8 cellular contexts compared by ENCODE assay signal in genomic region chr10:84193846-84194423, GRCh38. TPM values are rescaled to one million over a fixed set of nuclear protein-coding genes. Genes with fewer than 3 reads are reported as not detected.
DNase-seq lines count a peak whose midpoint lies in the region; ATAC-seq and TF ChIP-seq lines count a peak whose summit lies in the region.

No MANE protein-coding gene starts in this region.

- H3K9me3 ChIP-seq in CD8-positive, alpha-beta memory T cell (ENCODE audit: low read length): no peaks in the 10 kb centered on the region
- H3K9me3 ChIP-seq in duodenal mucosa (ENCODE audit: control insufficient read depth in 1 of 2, low read length in 2 of 2): no peaks in the 10 kb centered on the region

- H3K9me3 Mint-ChIP-seq in CD8-positive, alpha-beta memory T cell: no peaks in the 10 kb centered on the region
- no peaks in the 10 kb centered on the region for H3K9me3 Mint-ChIP-seq in neural crest cell
- no peaks in the 10 kb centered on the region for H3K9me3 Mint-ChIP-seq in HFFc6

- no peaks in the 10 kb centered on the region for H3K36me3 Mint-ChIP-seq in CD8-positive, alpha-beta memory T cell
- H3K36me3 Mint-ChIP-seq in neural crest cell (ENCODE audit: low read depth) (no peaks in the 10 kb centered on the region), HFFc6 (ENCODE audit: low read depth) (no peaks in the 10 kb centered on the region)

- CTCF ChIA-PET in CD8-positive, alpha-beta memory T cell (lab: Charles Lee): interaction anchor here (0.8 to 2.3 kb wide), 2 partner anchors 11 to 46 kb away, joined by 4 to 10 read pairs; no protein-coding TSS in a partner anchor

- peak overlapping the region; percentile 70 to 90 (median 74) for H3K4me3 Mint-ChIP-seq in CD8-positive, alpha-beta memory T cell
- H3K4me3 Mint-ChIP-seq in neural crest cell (peak overlapping the region; percentile 77), HFFc6 (no peak overlapping the region)

- H3K4me3 ChIP-seq in CD8-positive, alpha-beta memory T cell (ENCODE audit: low read length): no peak overlapping the region
- peak overlapping the region; percentile 15 to 51 for H3K4me3 ChIP-seq in duodenal mucosa (ENCODE audit: low read depth in 1 of 2, low read length in 2 of 2)

- H3K4me1 ChIP-seq in CD8-positive, alpha-beta memory T cell (ENCODE audit: insufficient read depth, low read length): peaks cover 28% of the 10 kb centered on the region
- H3K4me1 ChIP-seq in duodenal mucosa (ENCODE audit: control insufficient read depth in 1 of 2, insufficient read depth in 2 of 2, low read length in 2 of 2): peaks cover 4 to 8% of the 10 kb centered on the region in 2 donors

- H3K4me1 Mint-ChIP-seq in CD8-positive, alpha-beta memory T cell: peaks cover 14 to 37% (median 25%) of the 10 kb centered on the region in 3 donors
- no peaks in the 10 kb centered on the region for H3K4me1 Mint-ChIP-seq in neural crest cell
- no peaks in the 10 kb centered on the region for H3K4me1 Mint-ChIP-seq in HFFc6 (ENCODE audit: low read depth)

- POLR2A ChIA-PET in CD8-positive, alpha-beta memory T cell (lab: Charles Lee): interaction anchor here (2.3 kb wide), 1 partner anchor 17 kb away, joined by 8 read pairs; no protein-coding TSS in a partner anchor

- no peaks in the 10 kb centered on the region for H3K36me3 ChIP-seq in CD8-positive, alpha-beta memory T cell (ENCODE audit: insufficient read depth, low read length)
- H3K36me3 ChIP-seq in duodenal mucosa (ENCODE audit: control insufficient read depth in 1 of 2, insufficient read depth in 2 of 2, low read length in 2 of 2): no peaks in the 10 kb centered on the region

- TF ChIP-seq CTCF in neural crest cell (conservative IDR thresholded peaks at IDR 0.05): no peak
- no peak for TF ChIP-seq CTCF in HFFc6 (IDR thresholded peaks at IDR 0.05)

- peaks cover 19% of the 10 kb centered on the region for H3K27me3 ChIP-seq in CD8-positive, alpha-beta memory T cell (ENCODE audit: insufficient read depth, low read length, poor library complexity, severe bottlenecking)
- H3K27me3 ChIP-seq in duodenal mucosa (ENCODE audit: control insufficient read depth in 1 of 2, insufficient read depth in 2 of 2, low read length in 2 of 2): peaks cover 44 to 60% of the 10 kb centered on the region in 2 donors

- DNase-seq in CD8-positive, alpha-beta memory T cell: no peak
- DNase-seq in neural crest cell (ENCODE audit: low read depth, low spot score): no peak
- no peak for DNase-seq in stimulated activated naive CD4-positive, alpha-beta T cell treated with Interleukin-2 at 50 U/mL for 16 hours (lab: John Stamatoyannopoulos, UW)
- no peak for DNase-seq in NCI-H1694 treated with DMSO at 0.1 percent for 48 hours (lab: John Stamatoyannopoulos, UW)
- DNase-seq in HFFc6: no peak

- peak overlapping the region in 3 of 8 donors; percentile 43 to 74 (median 64) for H3K27ac Mint-ChIP-seq in CD8-positive, alpha-beta memory T cell
- H3K27ac Mint-ChIP-seq in neural crest cell (ENCODE audit: unreplicated experiment): no peak overlapping the region
- no peak overlapping the region for H3K27ac Mint-ChIP-seq in HFFc6

- H3K27me3 Mint-ChIP-seq in CD8-positive, alpha-beta memory T cell: peaks cover 5 to 9% of the 10 kb centered on the region in 2 donors
- H3K27me3 Mint-ChIP-seq in neural crest cell (ENCODE audit: low read depth) (peaks cover 19% of the 10 kb centered on the region), HFFc6 (ENCODE audit: insufficient read depth) (peaks cover 32% of the 10 kb centered on the region)

- H3K9ac ChIP-seq in duodenal mucosa (ENCODE audit: low read depth in 1 of 2, low read length in 2 of 2): no peak overlapping the region

- no peak overlapping the region for H3K27ac ChIP-seq in CD8-positive, alpha-beta memory T cell (ENCODE audit: low read depth, low read length)
- no peak overlapping the region for H3K27ac ChIP-seq in duodenal mucosa (ENCODE audit: low read depth, low read length)

- ATAC-seq in HG03025 (IDR thresholded peaks at IDR 0.05; ENCODE audit: low FRiP score, unreplicated experiment) (peak; percentile 4), HG03097 (IDR thresholded peaks at IDR 0.05; ENCODE audit: low FRiP score, unreplicated experiment) (no peak)

RNA-seq across cellular contexts. Expression of gene CDHR1, which starts 0.4 kb away (rescaled TPM):
- 1 to 10 TPM; 1.4 to 1.7 TPM for total RNA-seq in CD8-positive, alpha-beta memory T cell
- polyA plus RNA-seq in CD8-positive, alpha-beta memory T cell: 1.4 TPM
- total RNA-seq in neural crest cell: 19.8 and 23.0 TPM in 2 replicates
- total RNA-seq in HFFc6 (2021; fragmentation: NEBNext Ultra II Directional; extraction: Animal tissue kit (Norgen Biotek cat#: 25700)): not detected

RNA-seq across cellular contexts. Expression of gene GPR15LG, which starts 20.3 kb away (rescaled TPM):
- total RNA-seq in CD8-positive, alpha-beta memory T cell: not detected
- polyA plus RNA-seq in CD8-positive, alpha-beta memory T cell: not detected
- total RNA-seq in neural crest cell: not detected in 2 replicates
- total RNA-seq in HFFc6 (2021; fragmentation: NEBNext Ultra II Directional; extraction: Animal tissue kit (Norgen Biotek cat#: 25700)): not detected

RNA-seq across cellular contexts. Expression of gene LRIT2, which starts 31.4 kb away (rescaled TPM):
- not detected for total RNA-seq in CD8-positive, alpha-beta memory T cell
- not detected for polyA plus RNA-seq in CD8-positive, alpha-beta memory T cell
- not detected in 2 replicates for total RNA-seq in neural crest cell
- total RNA-seq in HFFc6 (2021; fragmentation: NEBNext Ultra II Directional; extraction: Animal tissue kit (Norgen Biotek cat#: 25700)): not detected

RNA-seq across cellular contexts. Expression of gene LRIT1, which starts 47.4 kb away (rescaled TPM):
- total RNA-seq in CD8-positive, alpha-beta memory T cell: not detected
- not detected for polyA plus RNA-seq in CD8-positive, alpha-beta memory T cell
- total RNA-seq in neural crest cell: not detected in 2 replicates
- total RNA-seq in HFFc6 (2021; fragmentation: NEBNext Ultra II Directional; extraction: Animal tissue kit (Norgen Biotek cat#: 25700)): not detected

RNA-seq across cellular contexts. Expression of gene RGR, which starts 50.9 kb away (rescaled TPM):
- not detected for total RNA-seq in CD8-positive, alpha-beta memory T cell
- polyA plus RNA-seq in CD8-positive, alpha-beta memory T cell: not detected
- total RNA-seq in neural crest cell: 0.23 TPM in 1 of 2 replicates, not detected in the other
- total RNA-seq in HFFc6 (2021; fragmentation: NEBNext Ultra II Directional; extraction: Animal tissue kit (Norgen Biotek cat#: 25700)): not detected
